ENCODE assay signal across 8 cellular contexts in the genomic region with DNA sequence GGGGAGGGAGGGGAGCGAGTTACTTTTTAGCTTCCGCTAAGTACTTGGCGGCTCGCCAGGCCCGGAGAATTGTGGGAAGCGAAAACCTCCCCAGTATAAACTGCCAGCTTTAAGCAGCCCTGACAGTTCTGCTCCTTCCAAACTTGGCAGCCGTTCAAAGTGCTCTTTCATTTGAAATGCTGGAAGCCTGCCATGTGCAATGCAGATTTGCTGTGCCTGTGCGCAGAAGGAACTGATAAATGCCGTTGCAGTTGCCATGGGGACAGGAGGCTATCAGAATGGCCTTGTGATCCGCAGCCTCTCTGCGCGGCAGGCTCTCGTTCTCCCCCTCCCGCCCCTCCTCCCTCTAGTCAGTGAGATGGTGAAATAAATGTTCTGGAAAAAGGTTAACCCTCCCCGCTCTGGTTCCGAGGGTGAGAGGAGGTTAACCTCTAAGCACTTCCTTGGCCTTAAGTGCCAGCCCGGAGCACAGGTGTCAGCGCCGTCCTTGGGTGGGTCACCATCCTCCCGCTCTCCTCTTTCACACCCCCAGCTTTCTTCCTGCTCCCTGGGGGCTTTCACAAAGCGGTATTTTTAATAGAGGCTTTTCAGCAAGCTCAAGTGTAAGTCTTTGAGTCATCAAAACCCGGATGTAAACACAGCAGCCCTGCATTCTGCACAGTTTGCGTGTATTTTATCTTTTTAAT. TPM values are rescaled to one million over a fixed set of nuclear protein-coding genes. Genes with fewer than 3 reads are reported as not detected.
DNase-seq lines count a peak whose midpoint lies in the region; ATAC-seq and TF ChIP-seq lines count a peak whose summit lies in the region.

No MANE protein-coding gene starts in this region.

- H3K27me3 ChIP-seq in thymus (ENCODE audit: control insufficient read depth, insufficient read depth), result no peaks in the 10 kb centered on the region

- H3K36me3 Mint-ChIP-seq in activated naive CD4-positive, alpha-beta T cell treated with anti-CD3 and anti-CD28 coated beads, Interleukin-2, amount 50 U/mL, for 72 hours, result peaks cover 6 to 10% of the 10 kb centered on the region in 2 donors
- H3K36me3 Mint-ChIP-seq in osteocyte (ENCODE audit: unreplicated experiment), result no peaks in the 10 kb centered on the region

- H3K9me3 ChIP-seq in thymus (ENCODE audit: control insufficient read depth), result no peaks in the 10 kb centered on the region

- no peaks in the 10 kb centered on the region for H3K9me3 Mint-ChIP-seq in activated naive CD4-positive, alpha-beta T cell treated with anti-CD3 and anti-CD28 coated beads, Interleukin-2, amount 50 U/mL, for 72 hours
- H3K9me3 Mint-ChIP-seq in osteocyte (ENCODE audit: unreplicated experiment), result no peaks in the 10 kb centered on the region

- peaks cover 94% of the 10 kb centered on the region for H3K4me1 Mint-ChIP-seq in osteocyte (ENCODE audit: unreplicated experiment)

- H3K4me1 ChIP-seq in thymus (ENCODE audit: control insufficient read depth, insufficient read depth, low read length), result peaks cover 87% of the 10 kb centered on the region

- peak overlapping the region; percentile 89 to 96 for H3K27ac Mint-ChIP-seq in activated naive CD4-positive, alpha-beta T cell treated with anti-CD3 and anti-CD28 coated beads, Interleukin-2, amount 50 U/mL, for 72 hours
- H3K27ac Mint-ChIP-seq in osteocyte (ENCODE audit: unreplicated experiment), result peak overlapping the region; percentile 100

- H3K27ac ChIP-seq in thymus (ENCODE audit: low read depth), result peak overlapping the region; percentile 99

- peak overlapping the region; percentile 53 for H3K4me3 ChIP-seq in thymus (ENCODE audit: low read length)

- intact Hi-C loops in head of caudate nucleus (cut with DNase I), result loop anchor here (1.0 kb wide), 1 partner anchor 12 kb away; a partner anchor contains a TSS

- under 1% methylated on average over 23 of the region's 23 CpGs for WGBS in thymus

- DNase-seq in GF-D8 (lab: John Stamatoyannopoulos, UW) (peak; percentile 90), NCI-H1092 treated with DMSO at 0.1 percent for 48 hours (lab: John Stamatoyannopoulos, UW) (peak; percentile 100), head of caudate nucleus (peak; percentile 94 to 99 (median 98)), osteocyte (ENCODE audit: extremely low spot score, unreplicated experiment) (peak; percentile 99)
- peak; percentile 87 to 93 for DNase-seq in activated naive CD4-positive, alpha-beta T cell treated with anti-CD3 and anti-CD28 coated beads, Interleukin-2, amount 50 U/mL, for 72 hours (ENCODE audit: low spot score in 2 of 2)

- ATAC-seq in HG02623 (IDR thresholded peaks at IDR 0.05; ENCODE audit: unreplicated experiment) (peak; percentile 60), SK-N-SH treated with all-trans-retinoic acid at 6 μM for 48 hours (peak; percentile 78)
- ATAC-seq in activated naive CD4-positive, alpha-beta T cell treated with anti-CD3 and anti-CD28 coated beads, Interleukin-2, amount 50 U/mL, for 72 hours, result peak; percentile 57 to 75

- H3K36me3 ChIP-seq in thymus (ENCODE audit: control insufficient read depth, insufficient read depth), result no peaks in the 10 kb centered on the region

- H3K27me3 Mint-ChIP-seq in osteocyte (ENCODE audit: unreplicated experiment), result no peaks in the 10 kb centered on the region

- TF ChIP-seq CTCF in osteocyte (IDR thresholded peaks at IDR 0.05), result no peak

- peak overlapping the region; percentile 60 for H3K4me3 Mint-ChIP-seq in osteocyte (ENCODE audit: unreplicated experiment)

TF ChIP-seq in SK-N-SH treated with all-trans-retinoic acid at 6 μM for 48 hours, 23 proteins besides CTCF, POLR2A, EP300 and RAD21:
- no peak for TF ChIP-seq ARNTL (CRISPR knock-in tag; IDR thresholded peaks at IDR 0.05; ENCODE audit: borderline replicate concordance, low read depth)
- TF ChIP-seq ISL1 (CRISPR knock-in tag; IDR thresholded peaks at IDR 0.05), result peak; percentile 73
- no peak for TF ChIP-seq SNAI2 (CRISPR knock-in tag; IDR thresholded peaks at IDR 0.05)
- TF ChIP-seq, protein P1, sequence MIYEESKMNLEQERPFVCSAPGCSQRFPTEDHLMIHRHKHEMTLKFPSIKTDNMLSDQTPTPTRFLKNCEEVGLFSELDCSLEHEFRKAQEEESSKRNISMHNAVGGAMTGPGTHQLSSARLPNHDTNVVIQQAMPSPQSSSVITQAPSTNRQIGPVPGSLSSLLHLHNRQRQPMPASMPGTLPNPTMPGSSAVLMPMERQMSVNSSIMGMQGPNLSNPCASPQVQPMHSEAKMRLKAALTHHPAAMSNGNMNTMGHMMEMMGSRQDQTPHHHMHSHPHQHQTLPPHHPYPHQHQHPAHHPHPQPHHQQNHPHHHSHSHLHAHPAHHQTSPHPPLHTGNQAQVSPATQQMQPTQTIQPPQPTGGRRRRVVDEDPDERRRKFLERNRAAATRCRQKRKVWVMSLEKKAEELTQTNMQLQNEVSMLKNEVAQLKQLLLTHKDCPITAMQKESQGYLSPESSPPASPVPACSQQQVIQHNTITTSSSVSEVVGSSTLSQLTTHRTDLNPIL (CRISPR knock-in tag; IDR thresholded peaks at IDR 0.05; ENCODE audit: low read depth), result no peak
- no peak for TF ChIP-seq BACH2 (CRISPR knock-in tag; IDR thresholded peaks at IDR 0.05; ENCODE audit: borderline replicate concordance)
- no peak for TF ChIP-seq GLIS3 (CRISPR knock-in tag; IDR thresholded peaks at IDR 0.05)

RNA-seq across cellular contexts. Expression of a gene that starts 11.9 kb away (rescaled TPM):
- total RNA-seq in activated naive CD4-positive, alpha-beta T cell treated with anti-CD3 and anti-CD28 coated beads, Interleukin-2, amount 50 U/mL, for 72 hours, result 10 to 100 TPM; 26.6 to 85.4 TPM
- 107 and 120 TPM in 2 replicates for total RNA-seq in osteocyte
- 13.3 TPM for polyA plus RNA-seq in thymus

RNA-seq across cellular contexts. Expression of a gene that starts 57.6 kb away (rescaled TPM):
- 1 to 10 TPM; 5.4 to 9.6 TPM for total RNA-seq in activated naive CD4-positive, alpha-beta T cell treated with anti-CD3 and anti-CD28 coated beads, Interleukin-2, amount 50 U/mL, for 72 hours
- 12.4 and 12.7 TPM in 2 replicates for total RNA-seq in osteocyte
- 10.5 TPM for polyA plus RNA-seq in thymus

Comparison
In these comparisons a context has a peak if more than half of its experiments do, and no peak if none do; other contexts are left out.
1. Peak in every context shown above with its lines: DNase-seq, ATAC-seq, H3K4me3 ChIP-seq and H3K27ac ChIP-seq.